8 cellular contexts compared by ENCODE assay signal in the genomic region with DNA sequence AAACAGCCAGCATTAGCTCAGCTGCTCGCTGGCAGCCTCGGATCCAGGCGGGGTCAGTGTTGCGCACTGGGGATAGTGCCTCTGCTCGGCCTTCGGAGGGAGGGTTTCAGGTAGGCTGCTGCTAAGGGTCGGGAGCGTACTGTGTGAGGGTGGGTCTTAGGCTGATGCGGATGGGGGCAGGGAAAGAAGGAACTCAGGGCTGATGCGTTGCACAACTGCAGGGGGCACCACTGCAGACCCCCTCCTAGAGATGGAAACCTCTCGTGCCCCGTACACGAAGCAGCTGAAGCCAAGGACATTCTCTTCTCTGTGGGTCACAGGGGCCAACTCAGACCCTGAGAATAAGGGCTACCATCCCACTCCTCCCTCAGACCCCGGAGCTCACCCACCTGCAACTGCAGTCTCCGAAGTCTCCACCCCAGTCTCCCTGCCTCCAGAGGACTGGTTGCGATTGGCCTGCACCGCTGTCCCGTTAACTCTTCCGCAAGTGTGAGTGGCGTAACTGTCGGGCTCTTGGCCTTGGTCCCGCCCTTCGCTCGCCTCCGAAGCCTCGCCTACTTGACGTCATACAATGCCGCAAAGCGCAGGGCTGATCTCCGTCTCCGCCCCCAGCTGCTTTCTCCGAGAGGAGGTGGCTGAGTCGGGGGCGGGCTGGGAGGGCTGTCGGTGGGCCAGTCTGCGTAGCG. TPM values are rescaled to one million over a fixed set of nuclear protein-coding genes. Genes with fewer than 3 reads are reported as not detected.
DNase-seq lines count a peak whose midpoint lies in the region; ATAC-seq and TF ChIP-seq lines count a peak whose summit lies in the region.

A gene with protein sequence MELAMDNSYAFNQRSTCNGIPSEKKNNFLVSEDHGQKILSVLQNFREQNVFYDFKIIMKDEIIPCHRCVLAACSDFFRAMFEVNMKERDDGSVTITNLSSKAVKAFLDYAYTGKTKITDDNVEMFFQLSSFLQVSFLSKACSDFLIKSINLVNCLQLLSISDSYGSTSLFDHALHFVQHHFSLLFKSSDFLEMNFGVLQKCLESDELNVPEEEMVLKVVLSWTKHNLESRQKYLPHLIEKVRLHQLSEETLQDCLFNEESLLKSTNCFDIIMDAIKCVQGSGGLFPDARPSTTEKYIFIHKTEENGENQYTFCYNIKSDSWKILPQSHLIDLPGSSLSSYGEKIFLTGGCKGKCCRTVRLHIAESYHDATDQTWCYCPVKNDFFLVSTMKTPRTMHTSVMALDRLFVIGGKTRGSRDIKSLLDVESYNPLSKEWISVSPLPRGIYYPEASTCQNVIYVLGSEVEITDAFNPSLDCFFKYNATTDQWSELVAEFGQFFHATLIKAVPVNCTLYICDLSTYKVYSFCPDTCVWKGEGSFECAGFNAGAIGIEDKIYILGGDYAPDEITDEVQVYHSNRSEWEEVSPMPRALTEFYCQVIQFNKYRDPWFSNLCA (minus strand): TSS at position 425 of the 686 bp plus-strand sequence. CDS start 18,250 bp downstream, outside the sequence.

- peak; percentile 86 for TF ChIP-seq POLR2A in breast epithelium (IDR thresholded peaks at IDR 0.05)

- H3K4me2 ChIP-seq in skeletal muscle satellite cell (ENCODE audit: low read length), result peak within 1 kb of the TSS; percentile 93

- POLR2A ChIA-PET in AG04450 (lab: Yijun Ruan, JAX), result no interaction called here

- H3K9me3 ChIP-seq in AG04450 (ENCODE audit: control insufficient read depth, insufficient read depth, low read length) (no peaks in the 10 kb centered on the region; the same call in 1 of the 2 replicates), breast epithelium (no peaks in the 10 kb centered on the region), iPS-18c (ENCODE audit: control insufficient read depth, insufficient read depth, low read length) (no peaks in the 10 kb centered on the region), skeletal muscle satellite cell (replicated peaks; ENCODE audit: low read length) (no peaks in the 10 kb centered on the region)

- intact Hi-C loops in breast epithelium (cut with DNase I; ENCODE audit: low total_unique reads), result no loop called here

- H3K27ac ChIP-seq in AG04450 (ENCODE audit: low read depth, low read length) (peak within 1 kb of the TSS; percentile 89), VCaP (peak within 1 kb of the TSS; percentile 95), breast epithelium (peak within 1 kb of the TSS; percentile 98 to 99)

- peak within 1 kb of the TSS; percentile 99 for H3K4me3 ChIP-seq in AG04450 (ENCODE audit: low read depth, low read length)
- H3K4me3 ChIP-seq in breast epithelium, result peak within 1 kb of the TSS; percentile 77 to 95 (median 89)
- peak within 1 kb of the TSS; percentile 99 for H3K4me3 ChIP-seq in iPS-18c (ENCODE audit: insufficient read depth, low read depth, low read length)
- H3K4me3 ChIP-seq in skeletal muscle satellite cell (ENCODE audit: low read length), result peak within 1 kb of the TSS; percentile 89

- peak; percentile 55 for TF ChIP-seq CTCF in AG04450 (IDR thresholded peaks at IDR 0.05; ENCODE audit: low read depth, low read length)
- peak; percentile 73 for TF ChIP-seq CTCF in VCaP (conservative IDR thresholded peaks at IDR 0.05)
- peak in 1 of 3 donors; percentile 36 for TF ChIP-seq CTCF in breast epithelium (IDR thresholded peaks at IDR 0.05)

- DNase-seq in AG04450 (ENCODE audit: low read depth, low spot score) (peak; percentile 99), NCI-H2196 (lab: John Stamatoyannopoulos, UW; ENCODE audit: unreplicated experiment) (peak; percentile 99), breast epithelium (ENCODE audit: low spot score in 2 of 2) (peak; percentile 98)

- CTCF ChIA-PET in AG04450 (lab: Charles Lee), result interaction anchor here (0.6 to 2.0 kb wide), 3 partner anchors 10 to 353 kb away, joined by 4 to 6 read pairs (median 6); no protein-coding TSS in a partner anchor

- peak; percentile 97 for ATAC-seq in GM18873 (IDR thresholded peaks at IDR 0.05; ENCODE audit: low FRiP score, unreplicated experiment)
- peak; percentile 95 for ATAC-seq in HG03139 (IDR thresholded peaks at IDR 0.05; ENCODE audit: unreplicated experiment)

- H3K9ac ChIP-seq in skeletal muscle satellite cell (ENCODE audit: low read depth, low read length), result peak within 1 kb of the TSS; percentile 95

- H3K36me3 ChIP-seq in breast epithelium, result no peaks in the 10 kb centered on the region
- peaks cover 21% of the 10 kb centered on the region for H3K36me3 ChIP-seq in skeletal muscle satellite cell (ENCODE audit: insufficient read depth, low read length)

- H3K4me1 ChIP-seq in breast epithelium, result peaks cover 0 to 13% of the 10 kb centered on the region in 2 donors
- H3K4me1 ChIP-seq in skeletal muscle satellite cell (ENCODE audit: control insufficient read depth, insufficient read depth, low read length), result peaks cover 3% of the 10 kb centered on the region

- H3K27me3 ChIP-seq in AG04450 (ENCODE audit: control insufficient read depth, insufficient read depth, low read length) (no peaks in the 10 kb centered on the region), breast epithelium (no peaks in the 10 kb centered on the region), skeletal muscle satellite cell (ENCODE audit: control insufficient read depth, insufficient read depth, low read length) (no peaks in the 10 kb centered on the region)

RNA-seq across cellular contexts. Expression of the gene that starts here (rescaled TPM):
- 7.3 TPM in 2 replicates for polyA plus RNA-seq in AG04450 (2011; rRNA removed)
- polyA minus RNA-seq in AG04450 (2011; rRNA and poly(A)+ RNA removed), result 5.6 and 6.8 TPM in 2 replicates
- total RNA-seq in breast epithelium, result 10 to 100 TPM in 2 of 3 donors, 1 to 10 TPM in 1; 5.0 to 15.4 (median 13.6) TPM
- 1.1 and 1.3 TPM in 2 replicates for total RNA-seq in skeletal muscle satellite cell (2012; rRNA removed)

Comparison
In these comparisons a context has a peak if more than half of its experiments do, and no peak if none do; other contexts are left out.
1. Peak in every context shown above with its lines: DNase-seq, ATAC-seq, H3K4me3 ChIP-seq and H3K27ac ChIP-seq.